Comparison of ENCODE assay signal across 23 cellular contexts in the genomic region with DNA sequence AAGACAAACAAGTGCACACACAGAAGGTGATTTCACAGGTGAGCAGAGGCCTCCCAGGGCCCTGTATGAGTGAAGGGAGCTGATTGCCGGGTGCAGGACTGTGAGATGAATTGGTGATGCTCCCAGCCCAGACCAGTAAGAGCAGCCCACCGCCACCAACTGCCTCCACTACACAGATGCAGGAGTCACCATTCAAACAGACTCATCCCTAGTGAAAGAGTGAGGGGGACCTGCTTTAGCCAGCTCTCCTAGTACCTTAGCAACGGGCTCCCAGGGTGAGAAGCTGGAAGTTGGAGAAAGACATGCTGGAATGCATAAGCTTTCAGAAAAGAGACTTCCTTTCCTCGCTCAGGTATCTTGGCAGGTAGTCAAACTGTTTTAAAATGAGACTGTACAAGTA.
DNase-seq lines count a peak whose midpoint lies in the region; ATAC-seq and TF ChIP-seq lines count a peak whose summit lies in the region.
"Had no signal": no experiment of that assay in that cellular context is flagged by ENCODE, and none has a peak within 500 bp of the region (broad histone marks: within the 10 kb centered on the region; RNA-seq: fewer than 3 reads in every experiment).

No MANE protein-coding gene starts in this region.

- peak; percentile 18 for ATAC-seq in esophagus mucosa
- ATAC-seq in GM19324 (IDR thresholded peaks at IDR 0.05; ENCODE audit: low FRiP score, unreplicated experiment), result no peak
- no peak for ATAC-seq in foreskin keratinocyte
- ATAC-seq: activated CD8-positive, alpha-beta T cell treated with anti-CD3 and anti-CD28 coated beads, Interleukin-2, amount 10 ng/mL, durations not matched to agents 7 days and 5 days; CD8-positive, alpha-beta T cell; naive thymus-derived CD8-positive, alpha-beta T cell had no signal

- no peak overlapping the region for H3K4me2 ChIP-seq in OCI-LY1 (ENCODE audit: low read length)

- no peaks in the 10 kb centered on the region for H3K79me2 ChIP-seq in OCI-LY1 (ENCODE audit: insufficient read depth, low read length)

- H3K27ac ChIP-seq in OCI-LY1 (ENCODE audit: low read depth, low read length, poor library complexity, severe bottlenecking) (peak overlapping the region; percentile 70), substantia nigra (ENCODE audit: low read depth, low read length, poor library complexity, severe bottlenecking) (peak overlapping the region; percentile 29), foreskin keratinocyte (no peak overlapping the region)
- H3K27ac ChIP-seq: brain microvascular endothelial cell had no signal

- H3F3A ChIP-seq in OCI-LY1 (ENCODE audit: insufficient read depth, low read length), result no peaks in the 10 kb centered on the region

- H2AFZ ChIP-seq in OCI-LY1 (ENCODE audit: low read length), result no peak overlapping the region

- no peaks in the 10 kb centered on the region for H4K20me1 ChIP-seq in OCI-LY1 (ENCODE audit: insufficient read depth, low read length)

- H3K27me3 ChIP-seq in OCI-LY1 (ENCODE audit: insufficient read depth, low read length), result no peaks in the 10 kb centered on the region
- no peaks in the 10 kb centered on the region for H3K27me3 ChIP-seq in foreskin keratinocyte
- H3K27me3 ChIP-seq: brain microvascular endothelial cell had no signal

- H3K36me3 ChIP-seq in OCI-LY1 (ENCODE audit: insufficient read depth, low read length), result peaks cover 57% of the 10 kb centered on the region

- peaks cover 6% of the 10 kb centered on the region for H3K4me1 Mint-ChIP-seq in mesothelial cell of epicardium
- H3K4me1 Mint-ChIP-seq: B cell, immature natural killer cell had no signal

- H3K9me3 ChIP-seq in OCI-LY1 (ENCODE audit: low read length), result no peaks in the 10 kb centered on the region

- H3K9me2 ChIP-seq in OCI-LY1 (ENCODE audit: low read depth, low read length), result no peaks in the 10 kb centered on the region

- H3K4me1 ChIP-seq in OCI-LY1 (ENCODE audit: insufficient read depth, low read length, severe bottlenecking), result peaks cover 14% of the 10 kb centered on the region
- H3K4me1 ChIP-seq in foreskin keratinocyte, result peaks cover 10% of the 10 kb centered on the region

- H3K4me3 Mint-ChIP-seq in mesothelial cell of epicardium, result no peak overlapping the region
- H3K4me3 Mint-ChIP-seq: activated CD8-positive, alpha-beta T cell treated with anti-CD3 and anti-CD28 coated beads, Interleukin-2, amount 10 ng/mL, durations not matched to agents 7 days and 5 days; activated naive CD4-positive, alpha-beta T cell treated with anti-CD3 and anti-CD28 coated beads, Interleukin-2, amount 10 ng/mL, durations not matched to agents 7 days and 5 days; B cell; CD8-positive, alpha-beta T cell; immature natural killer cell; naive thymus-derived CD8-positive, alpha-beta T cell; T-helper 2 cell treated with Interferon-gamma antibody and Interleukin-4, amounts not matched to agents 5 μg/mL and 100 μg/mL, for 36 hours had no signal

- no peaks in the 10 kb centered on the region for H3K27me3 Mint-ChIP-seq in mesothelial cell of epicardium (ENCODE audit: low read depth)
- H3K27me3 Mint-ChIP-seq: activated naive CD4-positive, alpha-beta T cell treated with anti-CD3 and anti-CD28 coated beads, Interleukin-2, amount 10 ng/mL, durations not matched to agents 7 days and 5 days; B cell; naive thymus-derived CD8-positive, alpha-beta T cell had no signal

- no peak overlapping the region for H3K4me3 ChIP-seq in OCI-LY1 (ENCODE audit: low read depth, low read length, poor library complexity, severe bottlenecking)
- H3K4me3 ChIP-seq: skin epidermis had no signal

- H3K9me3 Mint-ChIP-seq in mesothelial cell of epicardium, result no peaks in the 10 kb centered on the region
- H3K9me3 Mint-ChIP-seq: activated naive CD4-positive, alpha-beta T cell treated with anti-CD3 and anti-CD28 coated beads, Interleukin-2, amount 10 ng/mL, durations not matched to agents 7 days and 5 days; CD8-positive, alpha-beta T cell; immature natural killer cell; naive thymus-derived CD8-positive, alpha-beta T cell; T-helper 2 cell treated with Interferon-gamma antibody and Interleukin-4, amounts not matched to agents 5 μg/mL and 100 μg/mL, for 36 hours had no signal

- no peak overlapping the region; the same call in 1 of the 2 replicates for H3K9ac ChIP-seq in OCI-LY1 (ENCODE audit: low read length)

- peak overlapping the region; percentile 36 for H3K27ac Mint-ChIP-seq in mesothelial cell of epicardium
- H3K27ac Mint-ChIP-seq: activated CD8-positive, alpha-beta T cell treated with anti-CD3 and anti-CD28 coated beads, Interleukin-2, amount 10 ng/mL, durations not matched to agents 7 days and 5 days; activated naive CD4-positive, alpha-beta T cell treated with anti-CD3 and anti-CD28 coated beads, Interleukin-2, amount 10 ng/mL, durations not matched to agents 7 days and 5 days; B cell; CD8-positive, alpha-beta T cell; naive thymus-derived CD8-positive, alpha-beta T cell; T-helper 2 cell treated with Interferon-gamma antibody and Interleukin-4, amounts not matched to agents 5 μg/mL and 100 μg/mL, for 36 hours had no signal

- DNase-seq in mesothelial cell of epicardium (ENCODE audit: low spot score in 2 of 2, unreplicated experiment in 2 of 2) (no peak), substantia nigra (lab: John Stamatoyannopoulos, UW) (no peak), GM10266 (ENCODE audit: extremely low spot score) (no peak), foreskin keratinocyte (no peak)
- DNase-seq: activated CD4-positive, alpha-beta T cell treated with anti-CD3 and anti-CD28 coated beads for 4 hours; activated CD8-positive, alpha-beta T cell treated with anti-CD3 and anti-CD28 coated beads, Interleukin-2, amount 10 ng/mL, durations not matched to agents 7 days and 5 days; activated naive CD4-positive, alpha-beta T cell treated with anti-CD3 and anti-CD28 coated beads, Interleukin-2, amount 10 ng/mL, durations not matched to agents 7 days and 5 days; brain microvascular endothelial cell; CD8-positive, alpha-beta T cell; GOT3; immature natural killer cell; naive thymus-derived CD8-positive, alpha-beta T cell; NCI-H1092; NCI-H1694 treated with DMSO at 0.1 percent for 48 hours; NCI-H2171 treated with DMSO at 0.1 percent for 48 hours; NCI-H510A treated with DMSO at 0.1 percent for 48 hours; stimulated activated naive CD4-positive, alpha-beta T cell treated with Interleukin-2 at 50 U/mL for 16 hours had no signal

- no peak for TF ChIP-seq CTCF in OCI-LY1 (IDR thresholded peaks at IDR 0.05; ENCODE audit: low read length)
- TF ChIP-seq CTCF in mesothelial cell of epicardium (IDR thresholded peaks at IDR 0.05; ENCODE audit: unreplicated experiment), result no peak
- TF ChIP-seq CTCF in GM10266 (IDR thresholded peaks at IDR 0.05; ENCODE audit: control insufficient read depth, insufficient read depth, low read depth, missing control alignments), result no peak
- no peak for TF ChIP-seq CTCF in foreskin keratinocyte (conservative IDR thresholded peaks at IDR 0.05)

- peaks cover 31% of the 10 kb centered on the region for H3K36me3 Mint-ChIP-seq in mesothelial cell of epicardium
